Comparison of ENCODE assay signal across 1 cellular context in genomic region chrX:120559799-120560198, GRCh38.
TF ChIP-seq lines count a peak whose summit lies in the region.

No MANE protein-coding gene starts in this region.

TF ChIP-seq in endothelial cell of umbilical vein, 7 proteins besides CTCF, POLR2A, EP300 and RAD21 (continued from another document):
- TF ChIP-seq FOS (IDR thresholded peaks at IDR 0.05; ENCODE audit: borderline replicate concordance, insufficient read depth, low read length) (no peak), JUN (IDR thresholded peaks at IDR 0.05; ENCODE audit: borderline replicate concordance, insufficient read depth, insufficient read length, low read depth) (no peak), GATA2 (IDR thresholded peaks at IDR 0.05; ENCODE audit: insufficient read depth, insufficient read length, low read depth, low read length) (no peak)
